ENCODE assay signal across 13 cellular contexts in the genomic region with DNA sequence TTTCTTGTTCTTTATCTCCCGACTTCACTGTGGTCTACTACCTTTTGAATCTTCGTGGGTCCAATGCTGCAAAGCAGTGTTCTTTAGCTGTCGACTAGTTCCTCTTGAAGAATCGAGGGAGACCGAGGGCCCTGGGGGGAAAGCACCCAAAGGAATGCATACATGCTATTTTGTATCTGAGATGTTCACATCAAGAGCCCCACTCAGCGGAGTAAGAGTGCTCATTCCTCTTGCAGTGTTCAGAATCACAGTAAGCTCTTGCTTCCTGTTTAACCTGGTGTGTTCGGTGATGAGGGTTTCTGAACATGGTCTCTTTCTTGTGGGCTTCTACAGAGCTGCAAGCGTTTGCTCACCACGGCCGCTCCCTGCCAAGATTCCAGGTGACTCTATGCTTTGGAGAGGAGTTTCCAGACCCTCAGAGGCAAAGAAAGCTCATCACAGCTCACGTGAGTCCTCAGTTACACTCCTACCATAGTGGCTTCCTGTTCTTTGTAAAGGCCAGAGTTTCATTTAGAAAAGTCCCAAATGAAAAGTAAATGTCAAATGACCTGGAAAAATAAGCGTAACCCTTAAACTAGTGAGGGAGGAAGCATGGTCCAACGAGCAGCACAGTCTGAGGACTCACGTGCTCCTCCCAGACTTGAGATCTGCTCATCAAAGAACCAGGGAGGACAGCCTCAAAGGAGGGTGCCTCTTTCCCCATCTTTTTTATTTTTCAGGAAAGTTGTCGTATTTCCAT. TPM values are rescaled to one million over a fixed set of nuclear protein-coding genes. Genes with fewer than 3 reads are reported as not detected.
A peak's percentile ranks its signal among the peaks of the same experiment; 100 is the strongest.
DNase-seq lines count a peak whose midpoint lies in the region; ATAC-seq lines count a peak whose summit lies in the region.
"Had no signal": no experiment of that assay in that cellular context is flagged by ENCODE, and none has a peak within 500 bp of the region (broad histone marks: within the 10 kb centered on the region; RNA-seq: fewer than 3 reads in every experiment).

No MANE protein-coding gene starts in this region.

- H3K36me3 Mint-ChIP-seq in activated CD4-positive, alpha-beta T cell treated with anti-CD3 and anti-CD28 coated beads, Interleukin-2, amount 10 ng/mL, durations not matched to agents 7 days and 5 days (ENCODE audit: low read depth): peaks cover 91% of the 10 kb centered on the region
- H3K36me3 Mint-ChIP-seq in activated T-helper 17 cell treated with anti-CD3 and anti-CD28 coated beads, Interleukin-2, amount 50 U/mL, for 72 hours (ENCODE audit: low read depth): peaks cover 100% of the 10 kb centered on the region
- H3K36me3 Mint-ChIP-seq in stimulated activated naive B cell treated with anti-CD40 and anti-IgM and Interleukin-4, amounts not matched to agents 10 μg/mL and 1 μg/mL and 100 μg/mL, for 72 hours: peaks cover 77 to 87% of the 10 kb centered on the region in 2 donors

- H3K4me1 Mint-ChIP-seq in activated CD4-positive, alpha-beta T cell treated with anti-CD3 and anti-CD28 coated beads, Interleukin-2, amount 10 ng/mL, durations not matched to agents 7 days and 5 days: peaks cover 84% of the 10 kb centered on the region
- H3K4me1 Mint-ChIP-seq in activated T-helper 17 cell treated with anti-CD3 and anti-CD28 coated beads, Interleukin-2, amount 50 U/mL, for 72 hours: peaks cover 51% of the 10 kb centered on the region
- peaks cover 62 to 81% of the 10 kb centered on the region in 2 donors for H3K4me1 Mint-ChIP-seq in stimulated activated naive B cell treated with anti-CD40 and anti-IgM and Interleukin-4, amounts not matched to agents 10 μg/mL and 1 μg/mL and 100 μg/mL, for 72 hours

- peak overlapping the region; percentile 66 for H3K4me3 Mint-ChIP-seq in activated CD4-positive, alpha-beta T cell treated with anti-CD3 and anti-CD28 coated beads, Interleukin-2, amount 10 ng/mL, durations not matched to agents 7 days and 5 days
- H3K4me3 Mint-ChIP-seq in activated T-helper 17 cell treated with anti-CD3 and anti-CD28 coated beads, Interleukin-2, amount 50 U/mL, for 72 hours: peak overlapping the region; percentile 92
- peak overlapping the region; percentile 84 to 88 for H3K4me3 Mint-ChIP-seq in stimulated activated naive B cell treated with anti-CD40 and anti-IgM and Interleukin-4, amounts not matched to agents 10 μg/mL and 1 μg/mL and 100 μg/mL, for 72 hours

- peak; percentile 54 for DNase-seq in activated CD4-positive, alpha-beta T cell treated with anti-CD3 and anti-CD28 coated beads, Interleukin-2, amount 10 ng/mL, durations not matched to agents 7 days and 5 days
- DNase-seq in activated CD4-positive, alpha-beta T cell treated with anti-CD3 and anti-CD28 coated beads, Interleukin-2, amount 50 U/mL, for 1 hour: no peak
- DNase-seq in NAMALWA (ENCODE audit: low spot score): peak; percentile 41
- peak; percentile 69 for DNase-seq in stimulated activated naive B cell treated with anti-CD40 and anti-IgM and Interleukin-4, amounts not matched to agents 10 μg/mL and 1 μg/mL and 100 μg/mL, for 72 hours
- DNase-seq in 8988T: no peak
- DNase-seq in GM19240 (ENCODE audit: insufficient read length, low spot score): no peak
- DNase-seq: amniotic stem cell, left ventricle myocardium superior, NCI-H146, NCI-H510A, sigmoid colon had no signal

- CTCF ChIA-PET in activated CD4-positive, alpha-beta T cell treated with anti-CD3 and anti-CD28 coated beads, Interleukin-2, amount 10 ng/mL, durations not matched to agents 7 days and 5 days (lab: Charles Lee): interaction anchor here (0.7 to 5.0 kb wide), 5 partner anchors 12 to 257 kb away, joined by 3 to 35 read pairs (median 4); partner anchors contain the start of gene IRF4

- no peaks in the 10 kb centered on the region for H3K9me3 Mint-ChIP-seq in activated CD4-positive, alpha-beta T cell treated with anti-CD3 and anti-CD28 coated beads, Interleukin-2, amount 10 ng/mL, durations not matched to agents 7 days and 5 days
- H3K9me3 Mint-ChIP-seq in activated T-helper 17 cell treated with anti-CD3 and anti-CD28 coated beads, Interleukin-2, amount 50 U/mL, for 72 hours: no peaks in the 10 kb centered on the region
- H3K9me3 Mint-ChIP-seq in stimulated activated naive B cell treated with anti-CD40 and anti-IgM and Interleukin-4, amounts not matched to agents 10 μg/mL and 1 μg/mL and 100 μg/mL, for 72 hours: peaks cover 3 to 4% of the 10 kb centered on the region in 2 donors

- no peak for ATAC-seq in activated T-helper 17 cell treated with anti-CD3 and anti-CD28 coated beads, Interleukin-2, amount 50 U/mL, for 72 hours (replicated peaks)
- ATAC-seq in stimulated activated naive B cell treated with anti-CD40 and anti-IgM and Interleukin-4, amounts not matched to agents 10 μg/mL and 1 μg/mL and 100 μg/mL, for 72 hours (replicated peaks): peak; percentile 55 to 56
- ATAC-seq in GM21528 (IDR thresholded peaks at IDR 0.05; ENCODE audit: low FRiP score, unreplicated experiment): no peak
- ATAC-seq: left ventricle myocardium superior had no signal

- H3K27me3 Mint-ChIP-seq in activated CD4-positive, alpha-beta T cell treated with anti-CD3 and anti-CD28 coated beads, Interleukin-2, amount 10 ng/mL, durations not matched to agents 7 days and 5 days: no peaks in the 10 kb centered on the region
- H3K27me3 Mint-ChIP-seq in activated T-helper 17 cell treated with anti-CD3 and anti-CD28 coated beads, Interleukin-2, amount 50 U/mL, for 72 hours: no peaks in the 10 kb centered on the region
- no peaks in the 10 kb centered on the region for H3K27me3 Mint-ChIP-seq in stimulated activated naive B cell treated with anti-CD40 and anti-IgM and Interleukin-4, amounts not matched to agents 10 μg/mL and 1 μg/mL and 100 μg/mL, for 72 hours

- H3K27ac Mint-ChIP-seq in activated CD4-positive, alpha-beta T cell treated with anti-CD3 and anti-CD28 coated beads, Interleukin-2, amount 10 ng/mL, durations not matched to agents 7 days and 5 days: peak overlapping the region; percentile 91
- H3K27ac Mint-ChIP-seq in activated T-helper 17 cell treated with anti-CD3 and anti-CD28 coated beads, Interleukin-2, amount 50 U/mL, for 72 hours: peak overlapping the region; percentile 85
- H3K27ac Mint-ChIP-seq in stimulated activated naive B cell treated with anti-CD40 and anti-IgM and Interleukin-4, amounts not matched to agents 10 μg/mL and 1 μg/mL and 100 μg/mL, for 72 hours: peak overlapping the region; percentile 99

- POLR2A ChIA-PET in activated CD4-positive, alpha-beta T cell treated with anti-CD3 and anti-CD28 coated beads, Interleukin-2, amount 10 ng/mL, durations not matched to agents 7 days and 5 days (lab: Charles Lee): interaction anchor here (0.6 to 2.5 kb wide), 7 partner anchors 11 to 156 kb away, joined by 3 to 10 read pairs (median 4); partner anchors contain the start of gene IRF4

RNA-seq across cellular contexts. Expression of gene IRF4, which starts 13.3 kb away (rescaled TPM):
- 100 to 1,000 TPM; 111 to 126 TPM for total RNA-seq in activated CD4-positive, alpha-beta T cell treated with anti-CD3 and anti-CD28 coated beads, Interleukin-2, amount 10 ng/mL, durations not matched to agents 7 days and 5 days
- 100 to 1,000 TPM; 477 to 704 TPM for total RNA-seq in activated T-helper 17 cell treated with anti-CD3 and anti-CD28 coated beads, Interleukin-2, amount 50 U/mL, for 72 hours

Comparison
In these comparisons a context has a peak if more than half of its experiments do, and no peak if none do; other contexts are left out.
1. DNase-seq: peak in activated CD4-positive, alpha-beta T cell treated with anti-CD3 and anti-CD28 coated beads, Interleukin-2, amount 10 ng/mL, durations not matched to agents 7 days and 5 days (single experiment), NAMALWA (single experiment) and stimulated activated naive B cell treated with anti-CD40 and anti-IgM and Interleukin-4, amounts not matched to agents 10 μg/mL and 1 μg/mL and 100 μg/mL, for 72 hours (single experiment); none in activated CD4-positive, alpha-beta T cell treated with anti-CD3 and anti-CD28 coated beads, Interleukin-2, amount 50 U/mL, for 1 hour (single experiment), 8988T (single experiment) and GM19240 (single experiment).
2. ATAC-seq: peak in stimulated activated naive B cell treated with anti-CD40 and anti-IgM and Interleukin-4, amounts not matched to agents 10 μg/mL and 1 μg/mL and 100 μg/mL, for 72 hours (2 of 2); none in activated T-helper 17 cell treated with anti-CD3 and anti-CD28 coated beads, Interleukin-2, amount 50 U/mL, for 72 hours (single experiment) and GM21528 (single experiment).
3. Peak in every context shown above with its lines, with median percentiles within 50 percentile points of each other: H3K27ac Mint-ChIP-seq and H3K4me3 Mint-ChIP-seq.